Comparison of ENCODE assay signal across 2 cellular contexts in genomic region chr11:19958218-19958617, GRCh38.
TF ChIP-seq lines count a peak whose summit lies in the region.

No MANE protein-coding gene starts in this region.

TF ChIP-seq in SK-N-SH, 30 proteins besides CTCF, POLR2A, EP300 and RAD21 (continued from another document):
- no peak for TF ChIP-seq FOSL2 (IDR thresholded peaks at IDR 0.05; ENCODE audit: borderline replicate concordance, low read depth)
- TF ChIP-seq RXRA (IDR thresholded peaks at IDR 0.05; ENCODE audit: borderline replicate concordance, low read depth): no peak
- TF ChIP-seq SMC3 (IDR thresholded peaks at IDR 0.05; ENCODE audit: low read depth, low read length): no peak
- TF ChIP-seq NFIC (IDR thresholded peaks at IDR 0.05; ENCODE audit: borderline replicate concordance): no peak
- TF ChIP-seq MAX (IDR thresholded peaks at IDR 0.05; ENCODE audit: low read depth): no peak
- TF ChIP-seq NRF1 (IDR thresholded peaks at IDR 0.05; ENCODE audit: low read depth, low read length): no peak
- no peak for TF ChIP-seq USF1 (IDR thresholded peaks at IDR 0.05; ENCODE audit: borderline replicate concordance, low read depth)
- TF ChIP-seq ELF1 (IDR thresholded peaks at IDR 0.05): no peak
TF ChIP-seq in SK-N-SH: peak in this region for 0.

TF ChIP-seq in SK-N-SH treated with all-trans-retinoic acid at 6 μM for 48 hours, 23 proteins besides CTCF, POLR2A, EP300 and RAD21 (continued from another document):
- no peak for TF ChIP-seq POU6F1 (CRISPR knock-in tag; IDR thresholded peaks at IDR 0.05; ENCODE audit: borderline replicate concordance, low read depth)
- TF ChIP-seq TCF4 (CRISPR knock-in tag; IDR thresholded peaks at IDR 0.05; ENCODE audit: borderline replicate concordance): no peak
- TF ChIP-seq PPARA (CRISPR knock-in tag; IDR thresholded peaks at IDR 0.05; ENCODE audit: borderline replicate concordance): no peak
- TF ChIP-seq ZC3H10 (CRISPR knock-in tag; IDR thresholded peaks at IDR 0.05): no peak
- TF ChIP-seq CSDC2 (CRISPR knock-in tag; IDR thresholded peaks at IDR 0.05): no peak
